ENCODE assay signal across 1 cellular context in genomic region chr5:759111-759741, GRCh38.
A peak's percentile ranks its signal among the peaks of the same experiment; 100 is the strongest.
TF ChIP-seq lines count a peak whose summit lies in the region.

No MANE protein-coding gene starts in this region.

TF ChIP-seq in HepG2, 621 proteins besides CTCF, POLR2A, EP300 and RAD21 (continued from another document and continues in another):
- TF ChIP-seq, protein P1, sequence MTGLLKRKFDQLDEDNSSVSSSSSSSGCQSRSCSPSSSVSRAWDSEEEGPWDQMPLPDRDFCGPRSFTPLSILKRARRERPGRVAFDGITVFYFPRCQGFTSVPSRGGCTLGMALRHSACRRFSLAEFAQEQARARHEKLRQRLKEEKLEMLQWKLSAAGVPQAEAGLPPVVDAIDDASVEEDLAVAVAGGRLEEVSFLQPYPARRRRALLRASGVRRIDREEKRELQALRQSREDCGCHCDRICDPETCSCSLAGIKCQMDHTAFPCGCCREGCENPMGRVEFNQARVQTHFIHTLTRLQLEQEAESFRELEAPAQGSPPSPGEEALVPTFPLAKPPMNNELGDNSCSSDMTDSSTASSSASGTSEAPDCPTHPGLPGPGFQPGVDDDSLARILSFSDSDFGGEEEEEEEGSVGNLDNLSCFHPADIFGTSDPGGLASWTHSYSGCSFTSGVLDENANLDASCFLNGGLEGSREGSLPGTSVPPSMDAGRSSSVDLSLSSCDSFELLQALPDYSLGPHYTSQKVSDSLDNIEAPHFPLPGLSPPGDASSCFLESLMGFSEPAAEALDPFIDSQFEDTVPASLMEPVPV (CRISPR knock-in tag; IDR thresholded peaks at IDR 0.05): no peak
- TF ChIP-seq ATF1 (CRISPR knock-in tag; IDR thresholded peaks at IDR 0.05) (no peak), FUBP1 (CRISPR knock-in tag; IDR thresholded peaks at IDR 0.05; ENCODE audit: borderline replicate concordance) (no peak), ZBTB42 (CRISPR knock-in tag; IDR thresholded peaks at IDR 0.05) (no peak), ISX (CRISPR knock-in tag; conservative IDR thresholded peaks at IDR 0.05) (no peak), POLR2G (IDR thresholded peaks at IDR 0.05; ENCODE audit: low read depth, low read length) (no peak), GFI1 (CRISPR knock-in tag; IDR thresholded peaks at IDR 0.05; ENCODE audit: borderline replicate concordance) (0 out of 2 replicates have a peak, but pooled peaks have one; percentile 42), KAT7 (CRISPR knock-in tag; IDR thresholded peaks at IDR 0.05; ENCODE audit: borderline replicate concordance) (no peak), RBM22 (optimal IDR thresholded peaks at IDR 0.05; ENCODE audit: low read length) (no peak), TCF12 (IDR thresholded peaks at IDR 0.05) (no peak), TCF12 (CRISPR knock-in tag; IDR thresholded peaks at IDR 0.05) (no peak), ZNF253 (CRISPR knock-in tag; IDR thresholded peaks at IDR 0.05; ENCODE audit: borderline replicate concordance) (no peak), KMT2B (CRISPR knock-in tag; IDR thresholded peaks at IDR 0.05) (no peak), MZF1 (CRISPR knock-in tag; IDR thresholded peaks at IDR 0.05; ENCODE audit: borderline replicate concordance) (no peak), NFYB (CRISPR knock-in tag; IDR thresholded peaks at IDR 0.05) (no peak; the same call in 1 of the 2 replicates), ZNF224 (CRISPR knock-in tag; IDR thresholded peaks at IDR 0.05) (0 out of 2 replicates have a peak, but pooled peaks have one; percentile 49), ZNF160 (CRISPR knock-in tag; IDR thresholded peaks at IDR 0.05) (no peak), MXD1 (CRISPR knock-in tag; IDR thresholded peaks at IDR 0.05) (no peak), HOXD1 (CRISPR knock-in tag; IDR thresholded peaks at IDR 0.05) (no peak), MEF2D (CRISPR knock-in tag; IDR thresholded peaks at IDR 0.05) (no peak), ZEB1 (IDR thresholded peaks at IDR 0.05; ENCODE audit: insufficient replicate concordance, low read depth) (no peak), ZNF773 (CRISPR knock-in tag; IDR thresholded peaks at IDR 0.05; ENCODE audit: borderline replicate concordance) (no peak), EED (CRISPR knock-in tag; IDR thresholded peaks at IDR 0.05) (no peak), ZNF549 (CRISPR knock-in tag; IDR thresholded peaks at IDR 0.05) (no peak), TEAD2 (CRISPR knock-in tag; IDR thresholded peaks at IDR 0.05) (no peak), ZNF235 (CRISPR knock-in tag; IDR thresholded peaks at IDR 0.05; ENCODE audit: borderline replicate concordance) (no peak), ZNF609 (CRISPR knock-in tag; IDR thresholded peaks at IDR 0.05; ENCODE audit: borderline replicate concordance) (no peak; the same call in 1 of the 2 replicates), TFDP2 (CRISPR knock-in tag; IDR thresholded peaks at IDR 0.05) (no peak), SMYD3 (CRISPR knock-in tag; IDR thresholded peaks at IDR 0.05) (no peak), ZNF530 (CRISPR knock-in tag; IDR thresholded peaks at IDR 0.05; ENCODE audit: low read depth) (no peak), ZNF354B (CRISPR knock-in tag; IDR thresholded peaks at IDR 0.05) (no peak), SMC3 (IDR thresholded peaks at IDR 0.05; ENCODE audit: low read length) (peak; percentile 31), REL (CRISPR knock-in tag; conservative IDR thresholded peaks at IDR 0.05) (no peak), TBP (CRISPR knock-in tag; IDR thresholded peaks at IDR 0.05) (no peak), KAT2B (IDR thresholded peaks at IDR 0.05; ENCODE audit: borderline replicate concordance, low read depth, low read length) (no peak), ZNF484 (CRISPR knock-in tag; IDR thresholded peaks at IDR 0.05; ENCODE audit: borderline replicate concordance, low read depth) (no peak), HNRNPLL (IDR thresholded peaks at IDR 0.05; ENCODE audit: low read depth, low read length, poor library complexity, severe bottlenecking) (no peak), EEA1 (CRISPR knock-in tag; IDR thresholded peaks at IDR 0.05; ENCODE audit: borderline replicate concordance) (no peak), HOXA7 (CRISPR knock-in tag; IDR thresholded peaks at IDR 0.05) (no peak), CEBPZ (IDR thresholded peaks at IDR 0.05; ENCODE audit: low read length) (no peak), SOX5 (CRISPR knock-in tag; IDR thresholded peaks at IDR 0.05; ENCODE audit: borderline replicate concordance) (peak; percentile 70; the same call in 1 of the 2 replicates), FOSL2 (CRISPR knock-in tag; IDR thresholded peaks at IDR 0.05) (0 out of 2 replicates have a peak, but pooled peaks have one; percentile 8), ONECUT2 (CRISPR knock-in tag; IDR thresholded peaks at IDR 0.05) (no peak), ZMYM2 (CRISPR knock-in tag; IDR thresholded peaks at IDR 0.05) (no peak), ATF7 (IDR thresholded peaks at IDR 0.05) (no peak), ATF7 (CRISPR knock-in tag; IDR thresholded peaks at IDR 0.05) (0 out of 2 replicates have a peak, but pooled peaks have one; percentile 19), ZNF256 (CRISPR knock-in tag; conservative IDR thresholded peaks at IDR 0.05) (no peak), SP5 (CRISPR knock-in tag; IDR thresholded peaks at IDR 0.05; ENCODE audit: borderline replicate concordance, low read depth) (peak; percentile 80), ZNF446 (CRISPR knock-in tag; IDR thresholded peaks at IDR 0.05) (no peak), ZNF652 (CRISPR knock-in tag; IDR thresholded peaks at IDR 0.05; ENCODE audit: borderline replicate concordance, low read depth) (no peak), ZNF556 (CRISPR knock-in tag; IDR thresholded peaks at IDR 0.05; ENCODE audit: borderline replicate concordance) (no peak)
- TF ChIP-seq, protein P2, sequence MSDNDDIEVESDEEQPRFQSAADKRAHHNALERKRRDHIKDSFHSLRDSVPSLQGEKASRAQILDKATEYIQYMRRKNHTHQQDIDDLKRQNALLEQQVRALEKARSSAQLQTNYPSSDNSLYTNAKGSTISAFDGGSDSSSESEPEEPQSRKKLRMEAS (IDR thresholded peaks at IDR 0.05): peak; percentile 55; the same call in 1 of the 2 replicates
- TF ChIP-seq, protein P3, sequence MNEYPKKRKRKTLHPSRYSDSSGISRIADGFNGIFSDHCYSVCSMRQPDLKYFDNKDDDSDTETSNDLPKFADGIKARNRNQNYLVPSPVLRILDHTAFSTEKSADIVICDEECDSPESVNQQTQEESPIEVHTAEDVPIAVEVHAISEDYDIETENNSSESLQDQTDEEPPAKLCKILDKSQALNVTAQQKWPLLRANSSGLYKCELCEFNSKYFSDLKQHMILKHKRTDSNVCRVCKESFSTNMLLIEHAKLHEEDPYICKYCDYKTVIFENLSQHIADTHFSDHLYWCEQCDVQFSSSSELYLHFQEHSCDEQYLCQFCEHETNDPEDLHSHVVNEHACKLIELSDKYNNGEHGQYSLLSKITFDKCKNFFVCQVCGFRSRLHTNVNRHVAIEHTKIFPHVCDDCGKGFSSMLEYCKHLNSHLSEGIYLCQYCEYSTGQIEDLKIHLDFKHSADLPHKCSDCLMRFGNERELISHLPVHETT (CRISPR knock-in tag; conservative IDR thresholded peaks at IDR 0.05): no peak
